ENCODE assay signal across 1 cellular context in genomic region chr12:51678086-51678724, GRCh38.
TF ChIP-seq lines count a peak whose summit lies in the region.

No MANE protein-coding gene starts in this region.

TF ChIP-seq in HEK293, 187 proteins besides CTCF, POLR2A, EP300 and RAD21 (continued from another document):
- TF ChIP-seq ZBTB49 (tag by site-specific recombination; IDR thresholded peaks at IDR 0.05; ENCODE audit: low read depth), result no peak
